Comparison of ENCODE assay signal across 9 cellular contexts in the genomic region with DNA sequence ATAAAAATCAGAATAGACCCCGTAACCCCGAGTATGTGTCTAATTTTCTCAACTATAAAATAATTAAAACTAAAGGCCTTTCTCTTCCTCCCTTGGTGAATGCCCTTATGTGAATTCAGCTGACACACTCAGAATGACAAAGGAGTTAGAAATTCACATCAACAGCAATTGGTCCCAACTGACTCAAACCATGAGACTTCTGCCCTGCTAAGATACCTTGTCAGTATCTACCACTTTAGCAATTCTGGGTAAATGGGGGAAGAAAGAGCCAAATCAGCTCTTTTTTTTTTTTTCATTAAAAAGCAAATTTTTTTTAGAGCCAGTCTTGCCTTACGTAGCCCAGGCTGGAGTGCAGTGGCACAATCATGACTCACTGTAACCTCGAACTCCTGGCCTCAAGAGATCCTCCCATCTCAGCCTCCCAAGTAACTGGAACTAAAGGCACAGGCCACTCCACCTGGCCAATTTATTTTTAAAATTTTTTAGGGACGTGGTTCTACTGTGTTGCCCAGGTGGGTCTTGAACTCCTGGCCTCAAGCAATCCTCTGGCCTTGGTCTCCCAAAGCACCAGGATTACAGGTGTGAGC. TPM values are rescaled to one million over a fixed set of nuclear protein-coding genes. Genes with fewer than 3 reads are reported as not detected.
A peak's percentile ranks its signal among the peaks of the same experiment; 100 is the strongest.
DNase-seq lines count a peak whose midpoint lies in the region; ATAC-seq and TF ChIP-seq lines count a peak whose summit lies in the region.
"Had no signal": no experiment of that assay in that cellular context is flagged by ENCODE, and none has a peak within 500 bp of the region (broad histone marks: within the 10 kb centered on the region; RNA-seq: fewer than 3 reads in every experiment).

No MANE protein-coding gene starts in this region.

- H3K27ac ChIP-seq in HUES6 (ENCODE audit: low read depth, low read length) (peak overlapping the region; percentile 88; the same call in 1 of the 2 replicates), testis (peak overlapping the region; percentile 18 to 96)

- WGBS in testis, 2 donors = 86 to 90% methylated on average over 5 of the region's 5 CpGs

- H3K27ac Mint-ChIP-seq in WTC11 (no peak overlapping the region; the same call in 1 of the 2 replicates), immature natural killer cell (peak overlapping the region in 3 of 6 donors; percentile 7 to 77 (median 32))
- H3K27ac Mint-ChIP-seq in stimulated activated naive CD8-positive, alpha-beta T cell treated with anti-CD3 and anti-CD28 coated beads, Interleukin-15, amount 100 ng/mL, for 72 hours = no peak overlapping the region

- TF ChIP-seq CTCF in WTC11 (IDR thresholded peaks at IDR 0.05) (no peak), testis (IDR thresholded peaks at IDR 0.05) (no peak)

- intact Hi-C loops in testis (cut with DNase I; ENCODE audit: low total_unique reads) = no loop called here

- H3K4me3 ChIP-seq in HUES6 (ENCODE audit: low read depth, low read length) (peak overlapping the region; percentile 62; the same call in 1 of the 2 replicates), testis (no peak overlapping the region)

- ATAC-seq in WTC11 = no peak
- no peak for ATAC-seq in stimulated activated naive CD8-positive, alpha-beta T cell treated with anti-CD3 and anti-CD28 coated beads, Interleukin-15, amount 100 ng/mL, for 72 hours

- H3K9me3 Mint-ChIP-seq in WTC11 (no peaks in the 10 kb centered on the region), immature natural killer cell (no peaks in the 10 kb centered on the region)
- no peaks in the 10 kb centered on the region for H3K9me3 Mint-ChIP-seq in stimulated activated naive CD8-positive, alpha-beta T cell treated with anti-CD3 and anti-CD28 coated beads, Interleukin-15, amount 100 ng/mL, for 72 hours

- H3K4me1 Mint-ChIP-seq in WTC11 (peaks cover 41% of the 10 kb centered on the region), immature natural killer cell (peaks cover 42 to 49% of the 10 kb centered on the region in 2 donors)
- peaks cover 38% of the 10 kb centered on the region for H3K4me1 Mint-ChIP-seq in stimulated activated naive CD8-positive, alpha-beta T cell treated with anti-CD3 and anti-CD28 coated beads, Interleukin-15, amount 100 ng/mL, for 72 hours

- POLR2A ChIA-PET in WTC11 (lab: Charles Lee) = interaction anchor here (0.9 to 1.4 kb wide), 3 partner anchors 22 to 298 kb away, joined by 3 to 7 read pairs (median 4); partner anchors contain the start of gene VAPA

- H3K36me3 ChIP-seq in HUES6 (ENCODE audit: control insufficient read depth, insufficient read depth, low read length) (peaks cover 8% of the 10 kb centered on the region), testis (ENCODE audit: low read depth, missing control alignments) (peaks cover 4% of the 10 kb centered on the region)

- H3K4me3 Mint-ChIP-seq in WTC11 (peak overlapping the region; percentile 61; the same call in 1 of the 2 replicates), immature natural killer cell (peak overlapping the region in 3 of 5 donors; percentile 87 to 88 (median 87))
- no peak overlapping the region for H3K4me3 Mint-ChIP-seq in stimulated activated naive CD8-positive, alpha-beta T cell treated with anti-CD3 and anti-CD28 coated beads, Interleukin-15, amount 100 ng/mL, for 72 hours

- TF ChIP-seq POLR2A in testis (IDR thresholded peaks at IDR 0.05) = no peak

- CTCF ChIA-PET in WTC11 (lab: Charles Lee) = interaction anchor here (1.2 to 2.2 kb wide), 2 partner anchors 41 to 45 kb away, joined by 3 to 7 read pairs; no protein-coding TSS in a partner anchor

- H3K27me3 Mint-ChIP-seq in WTC11 (ENCODE audit: low read depth) = no peaks in the 10 kb centered on the region
- H3K27me3 Mint-ChIP-seq in immature natural killer cell (ENCODE audit: low read depth in 3 of 3) = peaks cover 3 to 12% (median 4%) of the 10 kb centered on the region in 3 donors
- H3K27me3 Mint-ChIP-seq in stimulated activated naive CD8-positive, alpha-beta T cell treated with anti-CD3 and anti-CD28 coated beads, Interleukin-15, amount 100 ng/mL, for 72 hours = no peaks in the 10 kb centered on the region

- H3K9ac ChIP-seq in HUES6 (ENCODE audit: low read length) = no peak overlapping the region

- peaks cover 20% of the 10 kb centered on the region for H3K4me1 ChIP-seq in HUES6 (ENCODE audit: control insufficient read depth, insufficient read depth, low read length)
- H3K4me1 ChIP-seq in testis = peaks cover 7% of the 10 kb centered on the region

- H3K27me3 ChIP-seq in HUES6 (ENCODE audit: control insufficient read depth, insufficient read depth, low read length) (no peaks in the 10 kb centered on the region), testis (no peaks in the 10 kb centered on the region)

- H3K36me3 Mint-ChIP-seq in WTC11 = peaks cover 8% of the 10 kb centered on the region
- peaks cover 0 to 5% (median 3%) of the 10 kb centered on the region in 3 donors for H3K36me3 Mint-ChIP-seq in immature natural killer cell

- no peak for DNase-seq in WTC11 (ENCODE audit: low spot score)
- DNase-seq in immature natural killer cell = no peak
- DNase-seq in testis = no peak
- no peak for DNase-seq in Kasumi-1 (lab: John Stamatoyannopoulos, UW)
- no peak for DNase-seq in stimulated activated naive CD8-positive, alpha-beta T cell treated with anti-CD3 and anti-CD28 coated beads, Interleukin-15, amount 100 ng/mL, for 72 hours
- DNase-seq in T-helper 2 cell = no peak
- DNase-seq: NCI-H2171 treated with DMSO at 0.1 percent for 48 hours; stimulated activated CD4-positive, alpha-beta T cell treated with anti-CD3 and anti-CD28 coated beads, Interleukin-4, amount 100 ng/mL, for 24 hours had no signal

- H3K9me3 ChIP-seq in HUES6 (ENCODE audit: control insufficient read depth, insufficient read depth, low read depth, low read length) = no peaks in the 10 kb centered on the region
- H3K9me3 ChIP-seq in testis = no peaks in the 10 kb centered on the region

TF ChIP-seq in WTC11, 78 proteins besides CTCF, POLR2A, EP300 and RAD21 (continues in another document):
- TF ChIP-seq NR2C2 (CRISPR knock-in tag; IDR thresholded peaks at IDR 0.05) (no peak), ZNF317 (CRISPR knock-in tag; IDR thresholded peaks at IDR 0.05; ENCODE audit: borderline replicate concordance, low read depth) (no peak), PRDM15 (CRISPR knock-in tag; IDR thresholded peaks at IDR 0.05) (no peak), NFE2L1 (CRISPR knock-in tag; IDR thresholded peaks at IDR 0.05) (no peak), HMGA2 (CRISPR knock-in tag; IDR thresholded peaks at IDR 0.05) (no peak), SMAD3 (CRISPR knock-in tag; IDR thresholded peaks at IDR 0.05; ENCODE audit: borderline replicate concordance) (no peak)
- TF ChIP-seq, protein P1, sequence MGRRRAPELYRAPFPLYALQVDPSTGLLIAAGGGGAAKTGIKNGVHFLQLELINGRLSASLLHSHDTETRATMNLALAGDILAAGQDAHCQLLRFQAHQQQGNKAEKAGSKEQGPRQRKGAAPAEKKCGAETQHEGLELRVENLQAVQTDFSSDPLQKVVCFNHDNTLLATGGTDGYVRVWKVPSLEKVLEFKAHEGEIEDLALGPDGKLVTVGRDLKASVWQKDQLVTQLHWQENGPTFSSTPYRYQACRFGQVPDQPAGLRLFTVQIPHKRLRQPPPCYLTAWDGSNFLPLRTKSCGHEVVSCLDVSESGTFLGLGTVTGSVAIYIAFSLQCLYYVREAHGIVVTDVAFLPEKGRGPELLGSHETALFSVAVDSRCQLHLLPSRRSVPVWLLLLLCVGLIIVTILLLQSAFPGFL (CRISPR knock-in tag; IDR thresholded peaks at IDR 0.05; ENCODE audit: borderline replicate concordance) = no peak
- TF ChIP-seq, protein P2, sequence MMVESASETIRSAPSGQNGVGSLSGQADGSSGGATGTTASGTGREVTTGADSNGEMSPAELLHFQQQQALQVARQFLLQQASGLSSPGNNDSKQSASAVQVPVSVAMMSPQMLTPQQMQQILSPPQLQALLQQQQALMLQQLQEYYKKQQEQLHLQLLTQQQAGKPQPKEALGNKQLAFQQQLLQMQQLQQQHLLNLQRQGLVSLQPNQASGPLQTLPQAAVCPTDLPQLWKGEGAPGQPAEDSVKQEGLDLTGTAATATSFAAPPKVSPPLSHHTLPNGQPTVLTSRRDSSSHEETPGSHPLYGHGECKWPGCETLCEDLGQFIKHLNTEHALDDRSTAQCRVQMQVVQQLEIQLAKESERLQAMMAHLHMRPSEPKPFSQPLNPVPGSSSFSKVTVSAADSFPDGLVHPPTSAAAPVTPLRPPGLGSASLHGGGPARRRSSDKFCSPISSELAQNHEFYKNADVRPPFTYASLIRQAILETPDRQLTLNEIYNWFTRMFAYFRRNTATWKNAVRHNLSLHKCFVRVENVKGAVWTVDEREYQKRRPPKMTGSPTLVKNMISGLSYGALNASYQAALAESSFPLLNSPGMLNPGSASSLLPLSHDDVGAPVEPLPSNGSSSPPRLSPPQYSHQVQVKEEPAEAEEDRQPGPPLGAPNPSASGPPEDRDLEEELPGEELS (CRISPR knock-in tag; IDR thresholded peaks at IDR 0.05) = no peak

RNA-seq across cellular contexts. Expression of gene PPP4R1, which starts 1.7 kb away (rescaled TPM):
- total RNA-seq in WTC11 (2021) (71.1 to 78.7 TPM (median 77.0 TPM) in 3 replicates), testis (100 to 1,000 TPM in 1 of 2 donors, 10 to 100 TPM in 1; 91.8 to 136 TPM)
- polyA plus RNA-seq in immature natural killer cell (10 to 100 TPM; 12.0 to 17.0 (median 14.3) TPM), testis (ENCODE audit: insufficient read depth, low read depth, low replicate concordance) (128 TPM)

Comparison
In these comparisons a context has a peak if more than half of its experiments do, and no peak if none do; other contexts are left out.
1. H3K4me3 Mint-ChIP-seq: peak in WTC11 (single experiment) and immature natural killer cell (3 of 5); none in stimulated activated naive CD8-positive, alpha-beta T cell treated with anti-CD3 and anti-CD28 coated beads, Interleukin-15, amount 100 ng/mL, for 72 hours (0 of 2).